16 cellular contexts compared by ENCODE assay signal in genomic region chr4:19346636-19347035, GRCh38.
DNase-seq lines count a peak whose midpoint lies in the region; ATAC-seq, FAIRE-seq and TF ChIP-seq lines count a peak whose summit lies in the region.
"Had no signal": no experiment of that assay in that cellular context is flagged by ENCODE, and none has a peak within 500 bp of the region (broad histone marks: within the 10 kb centered on the region; RNA-seq: fewer than 3 reads in every experiment).

No MANE protein-coding gene starts in this region.

- H3K4me1 ChIP-seq in adipocyte (ENCODE audit: control insufficient read depth, insufficient read depth, low read length) = no peaks in the 10 kb centered on the region

- CTCF ChIA-PET in AG04449 (lab: Yijun Ruan, JAX) = interaction anchor here (0.8 kb wide), 1 partner anchor 28 kb away, joined by 3 read pairs; no protein-coding TSS in a partner anchor

- H3K36me3 ChIP-seq in adipocyte (ENCODE audit: control insufficient read depth, insufficient read depth, low read length, severe bottlenecking) = no peaks in the 10 kb centered on the region

- no peak for ATAC-seq in HG03432 (IDR thresholded peaks at IDR 0.05; ENCODE audit: unreplicated experiment)
- ATAC-seq: GM12878, GM23338, HCT116 had no signal

- DNase-seq in AG04449 (ENCODE audit: low read depth, low spot score) (peak; percentile 23), adipocyte (ENCODE audit: low read depth) (peak; percentile 26), fibroblast of peridontal ligament (ENCODE audit: extremely low read depth) (peak; percentile 5), GM19239 (ENCODE audit: insufficient read length, low spot score) (no peak)
- DNase-seq in stimulated activated naive CD4-positive, alpha-beta T cell (lab: John Stamatoyannopoulos, UW) = no peak
- DNase-seq: C1 segment of cervical spinal cord; Calu3; CD4-positive, alpha-beta memory T cell; COR-L47; DMS53; DND-41; H9 had no signal

- no peak for TF ChIP-seq CTCF in AG04449 (IDR thresholded peaks at IDR 0.05; ENCODE audit: insufficient read depth, low read length, missing control alignments)

- no peak for FAIRE-seq in GM19239 (lab: Jason Lieb, UNC)
- FAIRE-seq: GM12878 had no signal

- H3K27me3 ChIP-seq in adipocyte (replicated peaks; ENCODE audit: control insufficient read depth, insufficient read depth, low read length) = no peaks in the 10 kb centered on the region

- H3K9ac ChIP-seq in adipocyte (ENCODE audit: low read length) = no peak overlapping the region

- peaks cover 3% of the 10 kb centered on the region for H3K9me3 ChIP-seq in adipocyte (ENCODE audit: control insufficient read depth, low read length)

- POLR2A ChIA-PET in AG04449 (lab: Yijun Ruan, JAX) = no interaction called here

- H3K4me3 ChIP-seq in AG04449 (ENCODE audit: low read depth, low read length) (no peak overlapping the region), adipocyte (ENCODE audit: low read length) (no peak overlapping the region)
- H3K4me3 ChIP-seq: GM12878, GM23338 had no signal

Comparison
In these comparisons a context has a peak if more than half of its experiments do, and no peak if none do; other contexts are left out.
1. DNase-seq: peak in AG04449 (single experiment), adipocyte (single experiment) and fibroblast of peridontal ligament (single experiment); none in stimulated activated naive CD4-positive, alpha-beta T cell (0 of 6) and GM19239 (single experiment).